In the genomic region with DNA sequence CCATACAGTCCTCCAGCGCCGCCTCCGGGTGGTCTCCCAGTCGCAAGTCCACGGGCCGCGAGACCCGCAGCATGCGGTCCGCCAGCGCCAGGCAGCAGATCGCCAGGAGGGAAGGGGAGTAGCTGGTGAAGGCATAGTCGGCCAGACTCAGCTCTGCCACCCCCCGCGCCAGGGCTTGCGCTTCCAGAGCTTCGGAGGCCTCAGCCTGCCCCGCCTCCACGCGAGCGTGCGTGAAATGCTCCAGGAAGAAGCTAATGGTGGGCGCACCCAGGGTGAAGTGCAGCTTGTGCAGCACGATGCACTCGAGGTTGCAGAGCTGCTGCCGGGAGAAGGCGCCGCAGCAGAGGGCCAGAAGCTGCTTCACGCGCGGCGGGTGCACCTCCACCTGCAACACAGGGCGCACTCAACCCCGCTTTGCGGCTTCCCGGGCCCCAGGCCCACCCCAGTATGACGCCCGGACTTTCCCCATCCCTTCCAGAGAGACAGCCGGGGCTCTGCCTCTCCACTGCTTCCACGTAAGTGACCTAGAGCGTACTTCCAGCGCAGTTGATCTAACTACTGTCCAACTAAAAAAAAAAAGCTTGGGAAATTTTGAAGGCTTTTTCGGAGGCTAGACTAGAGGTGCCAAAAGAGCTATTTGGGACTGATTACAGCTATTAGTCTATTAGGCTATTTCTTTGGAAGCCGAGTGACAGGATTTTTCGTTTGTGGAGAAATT, we compare ENCODE assay signal across 8 cellular contexts. TPM values are rescaled to one million over a fixed set of nuclear protein-coding genes. Genes with fewer than 3 reads are reported as not detected.
DNase-seq lines count a peak whose midpoint lies in the region; ATAC-seq lines count a peak whose summit lies in the region.

No MANE protein-coding gene starts in this region.

- ATAC-seq in GM21528 (IDR thresholded peaks at IDR 0.05; ENCODE audit: low FRiP score, unreplicated experiment), result no peak

- DNase-seq in NCI-H82 (lab: John Stamatoyannopoulos, UW), result peak; percentile 30
- no peak for DNase-seq in NCI-H82 treated with DMSO at 0.1 percent for 48 hours (lab: John Stamatoyannopoulos, UW; ENCODE audit: unreplicated experiment)
- DNase-seq in RPMI8226, result peak; percentile 33
- peak; percentile 67 for DNase-seq in ecto neural progenitor cell (ENCODE audit: low spot score)
- peak; percentile 24 for DNase-seq in occipital lobe (lab: John Stamatoyannopoulos, UW)
- DNase-seq in NCI-H1694 treated with DMSO at 0.1 percent for 48 hours (lab: John Stamatoyannopoulos, UW), result no peak
- DNase-seq in COLO829 (ENCODE audit: low spot score), result no peak

RNA-seq across cellular contexts. Expression of a gene that starts 1.8 kb away (rescaled TPM):
- 0.16 TPM for total RNA-seq in occipital lobe

RNA-seq across cellular contexts. Expression of a gene that starts 4.5 kb away (rescaled TPM):
- total RNA-seq in occipital lobe, result not detected

RNA-seq across cellular contexts. Expression of a gene that starts 58.7 kb away (rescaled TPM):
- 0.78 TPM for total RNA-seq in occipital lobe

Comparison
In these comparisons a context has a peak if more than half of its experiments do, and no peak if none do; other contexts are left out.
1. DNase-seq: peak in NCI-H82 (single experiment), RPMI8226 (single experiment), ecto neural progenitor cell (single experiment) and occipital lobe (single experiment); none in NCI-H82 treated with DMSO at 0.1 percent for 48 hours (single experiment), NCI-H1694 treated with DMSO at 0.1 percent for 48 hours (single experiment) and COLO829 (single experiment).